17 cellular contexts compared by ENCODE assay signal in the genomic region with DNA sequence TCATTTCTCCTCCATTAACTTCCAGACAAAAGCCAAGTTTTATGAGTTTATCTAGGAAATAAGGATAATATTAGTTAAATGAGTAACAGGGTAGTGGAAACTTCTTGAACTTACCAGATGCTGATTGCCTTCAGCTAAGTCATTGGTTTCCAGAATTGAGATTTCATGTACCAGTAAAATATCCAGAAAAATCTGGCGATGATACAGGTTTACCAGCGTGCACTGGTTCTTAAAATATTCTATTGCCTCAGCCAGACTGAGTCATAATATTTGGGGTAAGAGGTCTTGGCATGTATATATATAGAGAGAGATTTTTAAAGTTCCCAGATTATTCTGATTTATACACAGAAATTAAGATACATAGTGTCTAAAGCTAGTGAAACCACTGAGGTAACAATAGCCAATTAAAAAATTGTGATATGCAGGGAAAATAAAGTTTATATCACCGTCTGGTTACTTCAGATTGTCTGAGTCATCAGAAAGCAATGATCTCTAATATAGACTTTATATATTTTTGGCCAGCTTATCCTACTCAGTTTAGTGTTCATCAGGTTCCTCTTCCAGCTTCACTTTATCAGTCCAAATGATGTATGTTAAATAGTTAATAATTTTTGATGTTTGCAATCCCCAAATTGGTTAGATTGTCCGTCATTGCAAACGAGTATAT. TPM values are rescaled to one million over a fixed set of nuclear protein-coding genes. Genes with fewer than 3 reads are reported as not detected.
DNase-seq lines count a peak whose midpoint lies in the region; ATAC-seq, FAIRE-seq and TF ChIP-seq lines count a peak whose summit lies in the region.
"Had no signal": no experiment of that assay in that cellular context is flagged by ENCODE, and none has a peak within 500 bp of the region (broad histone marks: within the 10 kb centered on the region; RNA-seq: fewer than 3 reads in every experiment).

No MANE protein-coding gene starts in this region.

- no peak overlapping the region for H3K4me3 ChIP-seq in AG09309 (ENCODE audit: control insufficient read depth, low read depth, low read length)
- no peak overlapping the region for H3K4me3 ChIP-seq in GM23248
- no peak overlapping the region for H3K4me3 ChIP-seq in K562
- H3K4me3 ChIP-seq: BLaER1 treated with 17β-estradiol and CSF1 and Interleukin-3, amounts not matched to agents 10 nM and 100 nM; PC-9 had no signal

- intact Hi-C loops in K562 (cut with micrococcal nuclease), result no loop called here

- H3K79me2 ChIP-seq in GM23248 (ENCODE audit: insufficient read depth) (no peaks in the 10 kb centered on the region), K562 (ENCODE audit: control insufficient read depth, insufficient read depth, low read length) (no peaks in the 10 kb centered on the region)

- H3K27me3 ChIP-seq in GM23248 (replicated peaks; ENCODE audit: insufficient read depth) (no peaks in the 10 kb centered on the region), K562 (ENCODE audit: control insufficient read depth in 2 of 2, insufficient read depth in 2 of 2, low read length in 2 of 2) (no peaks in the 10 kb centered on the region)
- H3K27me3 ChIP-seq: BLaER1 treated with 17β-estradiol and CSF1 and Interleukin-3, amounts not matched to agents 10 nM and 100 nM had no signal

- H3K9ac ChIP-seq in GM23248 (no peak overlapping the region), K562 (ENCODE audit: insufficient read depth in 1 of 2, low read depth in 2 of 2, low read length in 2 of 2) (no peak overlapping the region)
- H3K9ac ChIP-seq: BLaER1 treated with 17β-estradiol and CSF1 and Interleukin-3, amounts not matched to agents 10 nM and 100 nM had no signal

- H3K9me3 ChIP-seq in GM23248 (ENCODE audit: low read depth) (no peaks in the 10 kb centered on the region), K562 (replicated peaks; ENCODE audit: control insufficient read depth, insufficient read depth, low read depth, low read length) (no peaks in the 10 kb centered on the region)
- H3K9me3 ChIP-seq: BLaER1 treated with 17β-estradiol and CSF1 and Interleukin-3, amounts not matched to agents 10 nM and 100 nM had no signal

- no peaks in the 10 kb centered on the region for H3K9me1 ChIP-seq in K562 (ENCODE audit: control insufficient read depth, insufficient read depth, low read length)

- CTCF ChIA-PET in K562 (lab: Yijun Ruan, JAX; ENCODE audit: low intra/inter-chr PET ratio), result interaction anchor here (0.5 kb wide), 1 partner anchor 14 kb away, joined by 6 read pairs; no protein-coding TSS in a partner anchor

- BruUV-seq in K562 (replicated peaks; lab: Mats Ljungman, UMichigan), result no TSS peak

- ATAC-seq in K562 (no peak), GM21423 (IDR thresholded peaks at IDR 0.05; ENCODE audit: unreplicated experiment) (no peak), GM21529 (IDR thresholded peaks at IDR 0.05; ENCODE audit: unreplicated experiment) (no peak)
- ATAC-seq: CD8-positive, alpha-beta T cell had no signal

- H3F3A ChIP-seq in GM23248 (ENCODE audit: insufficient read depth), result no peaks in the 10 kb centered on the region

- TF ChIP-seq RAD21 in K562 (CRISPR knock-in tag; conservative IDR thresholded peaks at IDR 0.05 in 1 of 2, IDR thresholded peaks at IDR 0.05 in 1 of 2), result no peak

- TF ChIP-seq POLR2A in K562 (conservative IDR thresholded peaks at IDR 0.05), result no peak

- FAIRE-seq in K562 (lab: Jason Lieb, UNC), result no peak
- FAIRE-seq: H1 had no signal

- in situ Hi-C loops in GM23248 (cut with MboI) (no loop called here), K562 (cut with MboI) (loop anchor here (25.0 kb wide), 1 partner anchor 360 kb away; no protein-coding TSS in a partner anchor)

- H3K4me2 ChIP-seq in GM23248 (ENCODE audit: unreplicated experiment) (no peak overlapping the region), K562 (ENCODE audit: insufficient read depth, low read length) (no peak overlapping the region)
- H3K4me2 ChIP-seq: BLaER1 treated with 17β-estradiol and CSF1 and Interleukin-3, amounts not matched to agents 10 nM and 100 nM; PC-9 had no signal

- TF ChIP-seq EP300 in K562 (IDR thresholded peaks at IDR 0.05; ENCODE audit: low read length), result no peak

- H3K4me1 ChIP-seq in GM23248 (ENCODE audit: insufficient read depth), result no peaks in the 10 kb centered on the region
- no peaks in the 10 kb centered on the region for H3K4me1 ChIP-seq in K562 (replicated peaks in 1 of 2; ENCODE audit: control insufficient read depth in 2 of 2, insufficient read depth in 2 of 2, low read length in 2 of 2)
- H3K4me1 ChIP-seq: BLaER1 treated with 17β-estradiol and CSF1 and Interleukin-3, amounts not matched to agents 10 nM and 100 nM had no signal

- H3K27ac ChIP-seq in GM23248 (no peak overlapping the region), K562 (ENCODE audit: extremely low read depth, low read depth, low read length) (no peak overlapping the region)
- H3K27ac ChIP-seq: BLaER1 treated with 17β-estradiol and CSF1 and Interleukin-3, amounts not matched to agents 10 nM and 100 nM; PC-9 had no signal

- POLR2A ChIA-PET in K562 (lab: Yijun Ruan, JAX), result no interaction called here

- no peak overlapping the region for H2AFZ ChIP-seq in GM23248
- H2AFZ ChIP-seq in K562 (ENCODE audit: low read depth, low read length), result no peak overlapping the region
- H2AFZ ChIP-seq: PC-9 had no signal

- no peaks in the 10 kb centered on the region for H3K9me2 ChIP-seq in GM23248 (ENCODE audit: insufficient read depth)

- H4K20me1 ChIP-seq in GM23248 (ENCODE audit: insufficient read depth) (no peaks in the 10 kb centered on the region), K562 (replicated peaks; ENCODE audit: control insufficient read depth, insufficient read depth, low read length) (no peaks in the 10 kb centered on the region)
- H4K20me1 ChIP-seq: BLaER1 treated with 17β-estradiol and CSF1 and Interleukin-3, amounts not matched to agents 10 nM and 100 nM had no signal

- WGBS in GM23248 (ENCODE audit: low coverage in 1 of 2, low lambda C conversion rate in 2 of 2, missing lambda C conversion rate in 2 of 2), 2 experiments, result 93 to 96% methylated on average over 5 of the region's 5 CpGs
- 83% methylated on average over 5 of the region's 5 CpGs for WGBS in K562 (ENCODE audit: insufficient coverage, low coverage, missing lambda C conversion rate)

- peak; percentile 37 for DNase-seq in AG09309 (ENCODE audit: low read depth)
- DNase-seq in GM23248, result peak; percentile 20
- no peak for DNase-seq in K562 (ENCODE audit: extremely low read depth in 1 of 4, low spot score in 3 of 4)
- peak; percentile 73 for DNase-seq in fibroblast of peridontal ligament (ENCODE audit: extremely low read depth)
- DNase-seq in GM03348 (ENCODE audit: low spot score), result no peak
- no peak for DNase-seq in cerebellum (ENCODE audit: low spot score)
- DNase-seq: CD8-positive, alpha-beta T cell; DMS53; NCI-H1417 treated with DMSO at 0.1 percent for 48 hours; NCI-H187 treated with DMSO at 0.1 percent for 48 hours; NCI-H345; NCI-H524 treated with DMSO at 0.1 percent for 48 hours; PC-9 had no signal

- TF ChIP-seq CTCF in AG09309 (IDR thresholded peaks at IDR 0.05; ENCODE audit: control insufficient read depth, insufficient read depth, low read depth, low read length, missing control alignments) (no peak), K562 (IDR thresholded peaks at IDR 0.05 in 2 of 3, conservative IDR thresholded peaks at IDR 0.05 in 1 of 3; ENCODE audit: insufficient read depth in 2 of 3, low read depth in 1 of 3, low read length in 3 of 3) (no peak)

- no peaks in the 10 kb centered on the region for H3K36me3 ChIP-seq in GM23248 (ENCODE audit: low read depth)
- peaks cover 30% of the 10 kb centered on the region; the same call in 2 of the 3 replicates for H3K36me3 ChIP-seq in K562 (ENCODE audit: control insufficient read depth, insufficient read depth, low read length)

TF ChIP-seq in K562, 482 proteins besides CTCF, POLR2A, EP300 and RAD21:
- TF ChIP-seq ZNF316 (IDR thresholded peaks at IDR 0.05), result peak; percentile 38; the same call in 1 of the 2 replicates
- TF ChIP-seq, protein P1, sequence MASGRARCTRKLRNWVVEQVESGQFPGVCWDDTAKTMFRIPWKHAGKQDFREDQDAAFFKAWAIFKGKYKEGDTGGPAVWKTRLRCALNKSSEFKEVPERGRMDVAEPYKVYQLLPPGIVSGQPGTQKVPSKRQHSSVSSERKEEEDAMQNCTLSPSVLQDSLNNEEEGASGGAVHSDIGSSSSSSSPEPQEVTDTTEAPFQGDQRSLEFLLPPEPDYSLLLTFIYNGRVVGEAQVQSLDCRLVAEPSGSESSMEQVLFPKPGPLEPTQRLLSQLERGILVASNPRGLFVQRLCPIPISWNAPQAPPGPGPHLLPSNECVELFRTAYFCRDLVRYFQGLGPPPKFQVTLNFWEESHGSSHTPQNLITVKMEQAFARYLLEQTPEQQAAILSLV (tag; IDR thresholded peaks at IDR 0.05), result no peak

RNA-seq across cellular contexts. Expression of a gene that starts 39.5 kb away (rescaled TPM):
- total RNA-seq in GM23248 (2014; rRNA removed; shearing (Covaris generic)), result 10.9 TPM in 2 replicates
- polyA plus RNA-seq in GM23248 (2016; fragmentation: Nextera tagmentation; extraction: Ambion mirVana), result 11.3 and 12.1 TPM in 2 replicates
- 14.5 and 38.4 TPM in 2 replicates for total RNA-seq in K562 (2011; cell fraction: chromatin; rRNA removed; ENCODE audit: low replicate concordance)
- 9.9 and 14.7 TPM in 2 replicates for total RNA-seq in K562 (2011; cell fraction: nucleolus; rRNA removed)
- total RNA-seq in K562 (2011; cell fraction: nucleoplasm; rRNA removed), result 20.9 and 38.2 TPM in 2 replicates
- 3.5 and 6.5 TPM in 2 replicates for total RNA-seq in K562 (2014; rRNA removed)
- total RNA-seq in K562 (2014; rRNA removed; fragmentation: Illumina TruSeq; extraction: Trizol), result 7.5 and 9.2 TPM in 2 replicates
- total RNA-seq in K562 (2015; rRNA removed; fragmentation: Illumina TruSeq; extraction: Trizol), result 7.6 and 8.0 TPM in 2 replicates
- total RNA-seq in K562 (2021), result 6.2 and 6.5 TPM in 2 replicates
- 12.0 and 15.2 TPM in 2 replicates for polyA plus RNA-seq in K562 (2011; rRNA removed)
- 2.9 and 6.9 TPM in 2 replicates for polyA plus RNA-seq in K562 (2011; cell fraction: cytosol; rRNA removed)
- polyA plus RNA-seq in K562 (2011; cell fraction: nucleus; rRNA removed), result 6.2 and 9.3 TPM in 2 replicates
- 9.0 and 13.4 TPM in 2 replicates for polyA plus RNA-seq in K562 (2012)
- 4.6 and 6.1 TPM in 2 replicates for polyA plus RNA-seq in K562 (2014; fragmentation: Illumina TruSeq; extraction: Trizol)
- 1 to 10 TPM; 4.9 to 5.1 TPM for polyA plus RNA-seq in K562 (2014; fragmentation: Nextera tagmentation; extraction: Ambion mirVana)
- 10.4 and 14.3 TPM in 2 replicates for polyA plus RNA-seq in K562 (2014; rRNA removed)
- 2.5 and 2.8 TPM in 2 replicates for polyA minus RNA-seq in K562 (2011; rRNA and poly(A)+ RNA removed)
- 2.2 and 5.5 TPM in 2 replicates for polyA minus RNA-seq in K562 (2011; cell fraction: cytosol; rRNA and poly(A)+ RNA removed)
- 6.5 and 12.3 TPM in 2 replicates for polyA minus RNA-seq in K562 (2011; cell fraction: nucleus; rRNA and poly(A)+ RNA removed)
- 18.1 TPM for total RNA-seq in cerebellum

Comparison
In these comparisons a context has a peak if more than half of its experiments do, and no peak if none do; other contexts are left out.
1. DNase-seq: peak in AG09309 (single experiment), GM23248 (single experiment) and fibroblast of peridontal ligament (single experiment); none in K562 (0 of 4), GM03348 (single experiment) and cerebellum (single experiment).